Comparison of ENCODE assay signal across 2 cellular contexts in the genomic region with DNA sequence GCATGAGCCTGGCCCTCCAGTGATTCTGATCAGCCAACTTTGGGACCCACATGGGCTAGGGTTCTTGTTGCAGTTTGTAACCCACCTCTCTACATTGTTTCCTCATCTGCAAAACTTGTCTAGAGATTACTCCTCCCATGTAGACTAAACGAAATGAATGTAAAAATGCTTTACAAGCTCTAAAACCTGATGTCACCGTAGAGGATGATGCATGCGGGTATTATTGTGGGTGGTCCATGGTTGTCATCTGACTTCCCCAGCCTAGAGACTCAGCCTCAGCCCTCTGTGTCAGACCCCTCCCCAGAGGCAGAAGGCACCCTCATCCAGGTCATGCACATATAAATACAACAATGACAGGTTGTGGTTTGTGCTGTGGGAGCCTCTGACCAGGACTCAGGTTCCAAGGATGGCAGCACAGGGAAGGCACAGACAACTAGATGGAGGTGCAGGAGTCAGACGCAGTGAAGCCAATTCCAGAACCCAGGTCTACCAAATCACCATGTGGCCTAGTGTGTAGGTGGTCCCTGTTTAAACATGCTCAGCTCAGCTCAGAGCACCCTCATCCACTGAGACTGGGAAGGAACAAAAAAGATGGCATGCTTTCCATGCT.
TF ChIP-seq lines count a peak whose summit lies in the region.

No MANE protein-coding gene starts in this region.

TF ChIP-seq in IMR-90, 13 proteins besides CTCF, POLR2A, EP300 and RAD21:
- no peak for TF ChIP-seq NFE2L2 (IDR thresholded peaks at IDR 0.05; ENCODE audit: low read depth, low read length)
- TF ChIP-seq USF2 (IDR thresholded peaks at IDR 0.05; ENCODE audit: low read depth, low read length), result no peak
- TF ChIP-seq MXI1 (IDR thresholded peaks at IDR 0.05; ENCODE audit: borderline replicate concordance, low read depth, low read length), result no peak
- TF ChIP-seq, protein P1, sequence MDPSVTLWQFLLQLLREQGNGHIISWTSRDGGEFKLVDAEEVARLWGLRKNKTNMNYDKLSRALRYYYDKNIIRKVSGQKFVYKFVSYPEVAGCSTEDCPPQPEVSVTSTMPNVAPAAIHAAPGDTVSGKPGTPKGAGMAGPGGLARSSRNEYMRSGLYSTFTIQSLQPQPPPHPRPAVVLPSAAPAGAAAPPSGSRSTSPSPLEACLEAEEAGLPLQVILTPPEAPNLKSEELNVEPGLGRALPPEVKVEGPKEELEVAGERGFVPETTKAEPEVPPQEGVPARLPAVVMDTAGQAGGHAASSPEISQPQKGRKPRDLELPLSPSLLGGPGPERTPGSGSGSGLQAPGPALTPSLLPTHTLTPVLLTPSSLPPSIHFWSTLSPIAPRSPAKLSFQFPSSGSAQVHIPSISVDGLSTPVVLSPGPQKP (IDR thresholded peaks at IDR 0.05; ENCODE audit: borderline replicate concordance, low read depth, low read length), result no peak
- TF ChIP-seq SMC3 (IDR thresholded peaks at IDR 0.05; ENCODE audit: low read depth, low read length), result no peak
- no peak for TF ChIP-seq RCOR1 (IDR thresholded peaks at IDR 0.05; ENCODE audit: insufficient replicate concordance, low read length)
- no peak for TF ChIP-seq RFX5 (IDR thresholded peaks at IDR 0.05; ENCODE audit: low read depth, low read length)
- TF ChIP-seq CHD1 (IDR thresholded peaks at IDR 0.05; ENCODE audit: low read depth, low read length), result no peak

TF ChIP-seq in endothelial cell of umbilical vein, 7 proteins besides CTCF, POLR2A, EP300 and RAD21:
- TF ChIP-seq POLR2AphosphoS5 (IDR thresholded peaks at IDR 0.05; ENCODE audit: insufficient read depth, low read depth, low read length), result no peak
- TF ChIP-seq EZH2 (IDR thresholded peaks at IDR 0.05; ENCODE audit: borderline replicate concordance, low read depth, low read length, severe bottlenecking), result no peak
- TF ChIP-seq, protein P2, sequence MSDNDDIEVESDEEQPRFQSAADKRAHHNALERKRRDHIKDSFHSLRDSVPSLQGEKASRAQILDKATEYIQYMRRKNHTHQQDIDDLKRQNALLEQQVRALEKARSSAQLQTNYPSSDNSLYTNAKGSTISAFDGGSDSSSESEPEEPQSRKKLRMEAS (IDR thresholded peaks at IDR 0.05; ENCODE audit: insufficient read depth, insufficient read length), result no peak
- no peak for TF ChIP-seq FOS (IDR thresholded peaks at IDR 0.05; ENCODE audit: borderline replicate concordance, insufficient read depth, low read length)
- TF ChIP-seq MYC (IDR thresholded peaks at IDR 0.05; ENCODE audit: low read depth, low read length), result no peak
- TF ChIP-seq JUN (IDR thresholded peaks at IDR 0.05; ENCODE audit: borderline replicate concordance, insufficient read depth, insufficient read length, low read depth), result no peak
- no peak for TF ChIP-seq GATA2 (IDR thresholded peaks at IDR 0.05; ENCODE audit: insufficient read depth, insufficient read length, low read depth, low read length)
